21 cellular contexts compared by ENCODE assay signal in genomic region chr3:880371-880770, GRCh38.
DNase-seq lines count a peak whose midpoint lies in the region; FAIRE-seq and TF ChIP-seq lines count a peak whose summit lies in the region.
"Had no signal": no experiment of that assay in that cellular context is flagged by ENCODE, and none has a peak within 500 bp of the region (broad histone marks: within the 10 kb centered on the region; RNA-seq: fewer than 3 reads in every experiment).

No MANE protein-coding gene starts in this region.

- H3K36me3 Mint-ChIP-seq in neural progenitor cell: no peaks in the 10 kb centered on the region
- H3K36me3 Mint-ChIP-seq: CD8-positive, alpha-beta memory T cell had no signal

- H4K20me1 ChIP-seq in neural progenitor cell (ENCODE audit: low read depth): no peaks in the 10 kb centered on the region
- H4K20me1 ChIP-seq: BLaER1 treated with 17β-estradiol and CSF1 and Interleukin-3, amounts not matched to agents 10 nM and 100 nM had no signal

- WGBS in ovary, 3 donors: 84 to 86% (median 86%) methylated on average over 3 of the region's 3 CpGs

- H3K36me3 ChIP-seq in WERI-Rb-1: no peaks in the 10 kb centered on the region
- H3K36me3 ChIP-seq in neural progenitor cell: no peaks in the 10 kb centered on the region
- H3K36me3 ChIP-seq in ascending aorta: no peaks in the 10 kb centered on the region
- H3K36me3 ChIP-seq in ovary: no peaks in the 10 kb centered on the region
- H3K36me3 ChIP-seq: BLaER1 treated with 17β-estradiol and CSF1 and Interleukin-3, amounts not matched to agents 10 nM and 100 nM had no signal

- peak overlapping the region; percentile 53 for H3K27ac Mint-ChIP-seq in neural progenitor cell
- H3K27ac Mint-ChIP-seq: B cell; CD8-positive, alpha-beta memory T cell; GM23338; IgD-negative memory B cell had no signal

- no peaks in the 10 kb centered on the region for H3K79me2 ChIP-seq in neural progenitor cell (ENCODE audit: low read depth)

- intact Hi-C loops in ascending aorta (cut with DNase I) (no loop called here), ovary (cut with DNase I) (no loop called here)

- peaks cover 30% of the 10 kb centered on the region for H3F3A ChIP-seq in neural progenitor cell (ENCODE audit: low read depth)

- H3K4me1 Mint-ChIP-seq in neural progenitor cell: peaks cover 21% of the 10 kb centered on the region
- H3K4me1 Mint-ChIP-seq: B cell; CD8-positive, alpha-beta memory T cell; GM23338; IgD-negative memory B cell had no signal

- H3K4me3 ChIP-seq in WERI-Rb-1 (ENCODE audit: low read depth, low read length) (no peak overlapping the region), neural progenitor cell (no peak overlapping the region), ascending aorta (no peak overlapping the region), ovary (no peak overlapping the region)
- H3K4me3 ChIP-seq: BLaER1 treated with 17β-estradiol and CSF1 and Interleukin-3, amounts not matched to agents 10 nM and 100 nM; GM23338 had no signal

- peak overlapping the region; percentile 11; the same call in 1 of the 2 replicates for H3K27ac ChIP-seq in WERI-Rb-1
- H3K27ac ChIP-seq in neural progenitor cell: peak overlapping the region; percentile 92
- no peak overlapping the region for H3K27ac ChIP-seq in ascending aorta
- H3K27ac ChIP-seq in ovary: no peak overlapping the region
- H3K27ac ChIP-seq: BLaER1 treated with 17β-estradiol and CSF1 and Interleukin-3, amounts not matched to agents 10 nM and 100 nM had no signal

- H2AFZ ChIP-seq in neural progenitor cell (replicated peaks): no peak overlapping the region

- H3K9me3 ChIP-seq in WERI-Rb-1 (ENCODE audit: severe bottlenecking) (no peaks in the 10 kb centered on the region), neural progenitor cell (ENCODE audit: low read depth) (no peaks in the 10 kb centered on the region), ascending aorta (no peaks in the 10 kb centered on the region), ovary (no peaks in the 10 kb centered on the region)

- no peak for TF ChIP-seq EP300 in ovary (IDR thresholded peaks at IDR 0.05)

- H3K9me3 Mint-ChIP-seq in neural progenitor cell: peaks cover 1% of the 10 kb centered on the region
- H3K9me3 Mint-ChIP-seq: H9 had no signal

- DNase-seq in D721Med (ENCODE audit: insufficient read length, low spot score): peak; percentile 26
- peak; percentile 58 for DNase-seq in WERI-Rb-1
- peak; percentile 86 for DNase-seq in neural progenitor cell (ENCODE audit: low spot score)
- DNase-seq in ascending aorta (ENCODE audit: low spot score in 2 of 2): no peak
- no peak for DNase-seq in ovary
- no peak for DNase-seq in NCI-H774 (lab: John Stamatoyannopoulos, UW)
- no peak for DNase-seq in activated CD4-positive, alpha-beta T cell treated with anti-CD3 and anti-CD28 coated beads, Interleukin-2, amount 50 U/mL, for 1 hour
- DNase-seq: 8988T; CD8-positive, alpha-beta memory T cell; COR-L47; DMS153; DMS79; GDM1; H9 had no signal

- no peak overlapping the region for H3K9ac ChIP-seq in neural progenitor cell
- H3K9ac ChIP-seq: BLaER1 treated with 17β-estradiol and CSF1 and Interleukin-3, amounts not matched to agents 10 nM and 100 nM had no signal

- TF ChIP-seq CTCF in D721Med (IDR thresholded peaks at IDR 0.05; ENCODE audit: insufficient read depth, missing control alignments): no peak
- TF ChIP-seq CTCF in WERI-Rb-1 (IDR thresholded peaks at IDR 0.05; ENCODE audit: low read depth, low read length): no peak
- TF ChIP-seq CTCF in neural progenitor cell (IDR thresholded peaks at IDR 0.05): no peak
- TF ChIP-seq CTCF in ascending aorta (IDR thresholded peaks at IDR 0.05): no peak
- no peak for TF ChIP-seq CTCF in ovary (IDR thresholded peaks at IDR 0.05)

- peak; percentile 73 for FAIRE-seq in D721Med (lab: Jason Lieb, UNC)
- FAIRE-seq: GM12892, GM18507, HepG2 had no signal

- no peak overlapping the region for H3K4me3 Mint-ChIP-seq in neural progenitor cell
- H3K4me3 Mint-ChIP-seq: B cell; CD8-positive, alpha-beta memory T cell; GM23338; H9; IgD-negative memory B cell had no signal

- H3K4me1 ChIP-seq in neural progenitor cell: peaks cover 35% of the 10 kb centered on the region
- no peaks in the 10 kb centered on the region for H3K4me1 ChIP-seq in ascending aorta
- H3K4me1 ChIP-seq in ovary (ENCODE audit: insufficient read depth): no peaks in the 10 kb centered on the region

- TF ChIP-seq POLR2A in ovary (IDR thresholded peaks at IDR 0.05): no peak

- H3K27me3 ChIP-seq in WERI-Rb-1 (ENCODE audit: insufficient read depth, low read depth, severe bottlenecking): no peaks in the 10 kb centered on the region
- no peaks in the 10 kb centered on the region for H3K27me3 ChIP-seq in neural progenitor cell
- H3K27me3 ChIP-seq in ascending aorta: no peaks in the 10 kb centered on the region
- H3K27me3 ChIP-seq in ovary: no peaks in the 10 kb centered on the region
- H3K27me3 ChIP-seq: BLaER1 treated with 17β-estradiol and CSF1 and Interleukin-3, amounts not matched to agents 10 nM and 100 nM had no signal

- H3K4me2 ChIP-seq in neural progenitor cell: peak overlapping the region; percentile 50
- H3K4me2 ChIP-seq: BLaER1 treated with 17β-estradiol and CSF1 and Interleukin-3, amounts not matched to agents 10 nM and 100 nM; GM23338 had no signal

- peaks cover 9% of the 10 kb centered on the region for H3K27me3 Mint-ChIP-seq in neural progenitor cell (ENCODE audit: insufficient read depth, low read depth)
- H3K27me3 Mint-ChIP-seq: B cell; CD8-positive, alpha-beta memory T cell had no signal

Comparison
In these comparisons a context has a peak if more than half of its experiments do, and no peak if none do; other contexts are left out.
1. DNase-seq: peak in D721Med (single experiment), WERI-Rb-1 (single experiment) and neural progenitor cell (single experiment); none in ascending aorta (0 of 2), ovary (0 of 5), NCI-H774 (single experiment) and activated CD4-positive, alpha-beta T cell treated with anti-CD3 and anti-CD28 coated beads, Interleukin-2, amount 50 U/mL, for 1 hour (single experiment).
2. H3K27ac ChIP-seq: peak in WERI-Rb-1 (single experiment) and neural progenitor cell (single experiment); none in ascending aorta (0 of 2) and ovary (0 of 2).